In genomic region chr6:144263786-144264185, GRCh38 we compare ENCODE assay signal across 15 cellular contexts. TPM values are rescaled to one million over a fixed set of nuclear protein-coding genes. Genes with fewer than 3 reads are reported as not detected.
A peak's percentile ranks its signal among the peaks of the same experiment; 100 is the strongest.
DNase-seq lines count a peak whose midpoint lies in the region; ATAC-seq, FAIRE-seq and TF ChIP-seq lines count a peak whose summit lies in the region.
"Had no signal": no experiment of that assay in that cellular context is flagged by ENCODE, and none has a peak within 500 bp of the region (broad histone marks: within the 10 kb centered on the region; RNA-seq: fewer than 3 reads in every experiment).

No MANE protein-coding gene starts in this region.

- no peak for ATAC-seq in pancreas

- FAIRE-seq in pancreas (lab: Jason Lieb, UNC): no peak
- FAIRE-seq: bronchial epithelial cell, islet of Langerhans had no signal

- H3K27ac Mint-ChIP-seq in CD14-positive monocyte: no peak overlapping the region

- H3K4me3 Mint-ChIP-seq in CD14-positive monocyte: no peak overlapping the region

- H3K4me1 Mint-ChIP-seq in CD14-positive monocyte: peaks cover 24% of the 10 kb centered on the region

- no peaks in the 10 kb centered on the region for H3K36me3 Mint-ChIP-seq in CD14-positive monocyte

- H3K36me3 ChIP-seq in SJCRH30: no peaks in the 10 kb centered on the region
- no peaks in the 10 kb centered on the region for H3K36me3 ChIP-seq in pancreas
- H3K36me3 ChIP-seq: BE2C, neutrophil had no signal

- peaks cover 0 to 6% (median 4%) of the 10 kb centered on the region in 7 donors for H3K9me3 Mint-ChIP-seq in CD14-positive monocyte

- intact Hi-C loops in pancreas (cut with DNase I) (no loop called here), CD14-positive monocyte (cut with micrococcal nuclease) (no loop called here)

- H3K27ac ChIP-seq in SJCRH30 (peak overlapping the region; percentile 77), pancreas (peak overlapping the region in 3 of 4 donors; percentile 58 to 85 (median 75))
- H3K27ac ChIP-seq: neutrophil had no signal

- no peak overlapping the region for H3K4me3 ChIP-seq in AG10803 (ENCODE audit: low read length)
- no peak overlapping the region for H3K4me3 ChIP-seq in SJCRH30
- no peak overlapping the region for H3K4me3 ChIP-seq in pancreas

- DNase-seq in AG10803 (ENCODE audit: low read depth): peak; percentile 38
- DNase-seq in SJCRH30: no peak
- DNase-seq in fibroblast of gingiva (ENCODE audit: low read depth): peak; percentile 59
- DNase-seq in pancreas: no peak
- DNase-seq in NCI-H2029 treated with DMSO at 0.1 percent for 48 hours (lab: John Stamatoyannopoulos, UW): no peak
- DNase-seq in mesenteric fat pad (ENCODE audit: low spot score): no peak
- DNase-seq in NCI-H2081 treated with DMSO at 0.1 percent for 48 hours (lab: John Stamatoyannopoulos, UW): no peak
- DNase-seq in CD14-positive monocyte (ENCODE audit: low spot score): no peak
- DNase-seq: activated CD4-positive, alpha-beta T cell treated with anti-CD3 and anti-CD28 coated beads for 48 hours; BE2C; NCI-H1930; stimulated activated CD8-positive, alpha-beta memory T cell treated with anti-CD3 and anti-CD28 coated beads, Interleukin-4, amount 100 ng/mL, for 48 hours had no signal

- TF ChIP-seq CTCF in AG10803 (conservative IDR thresholded peaks at IDR 0.05; ENCODE audit: low read length) (no peak), pancreas (IDR thresholded peaks at IDR 0.05) (no peak), CD14-positive monocyte (IDR thresholded peaks at IDR 0.05) (no peak)

- no peaks in the 10 kb centered on the region for H3K27me3 ChIP-seq in SJCRH30
- no peaks in the 10 kb centered on the region for H3K27me3 ChIP-seq in pancreas
- H3K27me3 ChIP-seq: BE2C, neutrophil had no signal

- WGBS in pancreas, 2 donors: 96% methylated on average over 3 of the region's 3 CpGs

- H3K4me1 ChIP-seq in SJCRH30 (peaks cover 44% of the 10 kb centered on the region), pancreas (peaks cover 14 to 27% (median 27%) of the 10 kb centered on the region in 3 donors)
- H3K4me1 ChIP-seq: BE2C had no signal

- H3K9me3 ChIP-seq in SJCRH30 (replicated peaks): no peaks in the 10 kb centered on the region
- H3K9me3 ChIP-seq in pancreas: no peaks in the 10 kb centered on the region
- H3K9me3 ChIP-seq: BE2C, neutrophil had no signal

- H3K27me3 Mint-ChIP-seq in CD14-positive monocyte (ENCODE audit: low read depth in 3 of 3): peaks cover 0 to 2% (median 0%) of the 10 kb centered on the region in 3 donors

RNA-seq across cellular contexts. Expression of gene UTRN, which starts 21.3 kb away (rescaled TPM):
- total RNA-seq in SJCRH30 (2014; rRNA removed; shearing (Covaris generic)): 67.8 and 74.7 TPM in 2 replicates
- total RNA-seq in pancreas (100 to 1,000 TPM in 1 of 6 donors, 10 to 100 TPM in 5; 80.6 to 116 (median 84.8) TPM), mesenteric fat pad (193 TPM)
- polyA plus RNA-seq in pancreas (10 to 100 TPM in 1 of 2 donors, 1 to 10 TPM in 1; 10.0 to 19.3 TPM), CD14-positive monocyte (10 to 100 TPM; 21.8 to 66.1 TPM)

Comparison
In these comparisons a context has a peak if more than half of its experiments do, and no peak if none do; other contexts are left out.
1. DNase-seq: peak in AG10803 (single experiment) and fibroblast of gingiva (single experiment); none in SJCRH30 (0 of 2), pancreas (0 of 6), NCI-H2029 treated with DMSO at 0.1 percent for 48 hours (single experiment), mesenteric fat pad (single experiment), NCI-H2081 treated with DMSO at 0.1 percent for 48 hours (single experiment) and CD14-positive monocyte (single experiment).